Comparison of ENCODE assay signal across 13 cellular contexts in genomic region chr10:70440296-70441160, GRCh38. TPM values are rescaled to one million over a fixed set of nuclear protein-coding genes. Genes with fewer than 3 reads are reported as not detected.
DNase-seq lines count a peak whose midpoint lies in the region; ATAC-seq, FAIRE-seq and TF ChIP-seq lines count a peak whose summit lies in the region.
"Had no signal": no experiment of that assay in that cellular context is flagged by ENCODE, and none has a peak within 500 bp of the region (broad histone marks: within the 10 kb centered on the region; RNA-seq: fewer than 3 reads in every experiment).

No MANE protein-coding gene starts in this region.

- TF ChIP-seq EP300 in H1 (IDR thresholded peaks at IDR 0.05; ENCODE audit: borderline replicate concordance in 1 of 2, low read depth in 2 of 2, low read length in 2 of 2): no peak

- DNase-seq in CD4-positive, alpha-beta T cell: no peak
- DNase-seq in Peyer's patch: no peak
- DNase-seq in H1 (ENCODE audit: low read depth in 1 of 2, low spot score in 2 of 2): peak in 1 of 2 experiments; percentile 72
- DNase-seq in natural killer cell treated with Interleukin-12 subunit alpha and Interleukin-12 subunit beta and Interleukin-15 and Interleukin-18, amount 100 ng/mL, for 72 hours (ENCODE audit: low spot score): no peak
- DNase-seq in SW480 (ENCODE audit: low spot score): no peak
- no peak for DNase-seq in cerebellar cortex (ENCODE audit: low spot score)
- DNase-seq in NCI-H446 treated with DMSO at 0.1 percent for 48 hours (lab: John Stamatoyannopoulos, UW): no peak
- DNase-seq in activated CD8-positive, alpha-beta memory T cell treated with anti-CD3 and anti-CD28 coated beads, Interleukin-2, amount 50 U/mL, for 48 hours: no peak

- peak overlapping the region; percentile 99 for H2BK12ac ChIP-seq in H1 (ENCODE audit: low read depth, low read length)

- no peaks in the 10 kb centered on the region for H3K79me2 ChIP-seq in H1 (ENCODE audit: control insufficient read depth in 1 of 2, insufficient read depth in 2 of 2, low read length in 2 of 2)

- WGBS in H1 (ENCODE audit: extremely low coverage in 1 of 2, insufficient coverage in 1 of 2, insufficient read length in 1 of 2, insufficient replicate concordance in 2 of 2, low coverage in 1 of 2, low lambda C conversion rate in 2 of 2, missing lambda C conversion rate in 1 of 2), 2 experiments: 4% methylated on average over 66 of the region's 69 CpGs; no CpG with 5 or more reads in 1 of the 2 experiments

- no peak for FAIRE-seq in H1 (lab: Jason Lieb, UNC)
- FAIRE-seq: colon had no signal

- H3K23me2 ChIP-seq in H1 (ENCODE audit: low read depth, low read length): peaks cover 15% of the 10 kb centered on the region; the same call in 1 of the 2 replicates

- H3K79me1 ChIP-seq in H1 (ENCODE audit: low read depth, low read length): no peaks in the 10 kb centered on the region; the same call in 1 of the 2 replicates

- H3K9me3 ChIP-seq in CD4-positive, alpha-beta T cell (ENCODE audit: control insufficient read depth, low read length): no peaks in the 10 kb centered on the region
- H3K9me3 ChIP-seq in Peyer's patch (no peaks in the 10 kb centered on the region), H1 (ENCODE audit: insufficient read depth in 2 of 2, low read depth in 1 of 2, low read length in 1 of 2) (no peaks in the 10 kb centered on the region)
- H3K9me3 ChIP-seq: ovary had no signal

- peaks cover 52% of the 10 kb centered on the region for H3K27me3 Mint-ChIP-seq in CD4-positive, alpha-beta T cell
- H3K27me3 Mint-ChIP-seq in natural killer cell treated with Interleukin-12 subunit alpha and Interleukin-12 subunit beta and Interleukin-15 and Interleukin-18, amount 100 ng/mL, for 72 hours: peaks cover 18 to 23% of the 10 kb centered on the region in 2 donors

- H2BK5ac ChIP-seq in H1 (ENCODE audit: low read depth, low read length): peak overlapping the region; percentile 97; the same call in 1 of the 2 replicates

- H2BK20ac ChIP-seq in H1 (ENCODE audit: low read length): peak overlapping the region; percentile 61; the same call in 1 of the 2 replicates

- peak overlapping the region; percentile 62 for H3K4ac ChIP-seq in H1 (replicated peaks; ENCODE audit: insufficient read length, low read depth, low read length)

- H3K4me2 ChIP-seq in H1 (ENCODE audit: insufficient read depth in 1 of 2, low read depth in 2 of 2, low read length in 2 of 2): peak overlapping the region; percentile 73 to 84

- H3K4me3 ChIP-seq in Peyer's patch: peak overlapping the region in 3 of 4 donors; percentile 22 to 35 (median 35)
- peak overlapping the region; percentile 23 to 57 (median 44) for H3K4me3 ChIP-seq in H1 (ENCODE audit: extremely low read depth in 1 of 4, insufficient read depth in 2 of 4, low read depth in 3 of 4, low read length in 4 of 4)
- H3K4me3 ChIP-seq: ovary had no signal

- no peak for TF ChIP-seq POLR2A in Peyer's patch (IDR thresholded peaks at IDR 0.05)
- TF ChIP-seq POLR2A in H1 (IDR thresholded peaks at IDR 0.05; ENCODE audit: control extremely low read depth in 1 of 2, low read depth in 2 of 2, low read length in 2 of 2): no peak

- H2AFZ ChIP-seq in H1 (ENCODE audit: low read length): no peak overlapping the region

- no peak overlapping the region for H4K5ac ChIP-seq in H1 (ENCODE audit: insufficient read length, low read depth, low read length)

- peaks cover 2 to 13% of the 10 kb centered on the region in 2 experiments for H4K20me1 ChIP-seq in H1 (replicated peaks in 1 of 2; ENCODE audit: control insufficient read depth in 1 of 2, insufficient read depth in 2 of 2, low read length in 2 of 2)

- intact Hi-C loops in CD4-positive, alpha-beta T cell (cut with DNase I, micrococcal nuclease): no loop called here

- H3K23ac ChIP-seq in H1 (ENCODE audit: insufficient read length): no peak overlapping the region

- H3K9me3 Mint-ChIP-seq in CD4-positive, alpha-beta T cell: no peaks in the 10 kb centered on the region
- no peaks in the 10 kb centered on the region for H3K9me3 Mint-ChIP-seq in natural killer cell treated with Interleukin-12 subunit alpha and Interleukin-12 subunit beta and Interleukin-15 and Interleukin-18, amount 100 ng/mL, for 72 hours

- 0 out of 2 replicates have a peak overlapping the region, but pooled peaks have one; percentile 42 for H4K8ac ChIP-seq in H1 (ENCODE audit: extremely low read depth, insufficient read depth, low read length)

- no peak overlapping the region for H3K14ac ChIP-seq in H1 (ENCODE audit: insufficient read length)

- POLR2A ChIA-PET in CD4-positive, alpha-beta T cell (lab: Charles Lee): interaction anchor here (1.3 kb wide), 1 partner anchor 8 kb away, joined by 3 read pairs; no protein-coding TSS in a partner anchor
- POLR2A ChIA-PET in H1 (lab: Charles Lee; ENCODE audit: partially characterized antibody): interaction anchor here (0.6 to 4.8 kb wide), 6 partner anchors 9 to 53 kb away, joined by 4 to 28 read pairs (median 8); partner anchors contain the start of gene EIF4EBP2

- no peak overlapping the region for H4K91ac ChIP-seq in H1 (replicated peaks; ENCODE audit: insufficient read length, low read length)

- no peak overlapping the region for H3K27ac ChIP-seq in CD4-positive, alpha-beta T cell (ENCODE audit: low read depth, low read length)
- no peak overlapping the region for H3K27ac ChIP-seq in Peyer's patch
- no peak overlapping the region for H3K27ac ChIP-seq in H1 (ENCODE audit: low read depth, low read length)
- H3K27ac ChIP-seq: ovary had no signal

- H3K36me3 Mint-ChIP-seq in CD4-positive, alpha-beta T cell (ENCODE audit: low read depth): no peaks in the 10 kb centered on the region
- H3K36me3 Mint-ChIP-seq in natural killer cell treated with Interleukin-12 subunit alpha and Interleukin-12 subunit beta and Interleukin-15 and Interleukin-18, amount 100 ng/mL, for 72 hours: no peaks in the 10 kb centered on the region

- H2AK5ac ChIP-seq in H1 (ENCODE audit: low read depth, low read length): peak overlapping the region; percentile 56; the same call in 1 of the 2 replicates

- peak overlapping the region; percentile 47 for H3K56ac ChIP-seq in H1 (replicated peaks; ENCODE audit: insufficient read length, low read depth, low read length)

- peaks cover 11% of the 10 kb centered on the region for H3K4me1 Mint-ChIP-seq in CD4-positive, alpha-beta T cell (ENCODE audit: low read depth)
- peaks cover 5 to 6% of the 10 kb centered on the region in 2 donors for H3K4me1 Mint-ChIP-seq in natural killer cell treated with Interleukin-12 subunit alpha and Interleukin-12 subunit beta and Interleukin-15 and Interleukin-18, amount 100 ng/mL, for 72 hours (ENCODE audit: low read depth in 2 of 2)

- H3K4me1 ChIP-seq in Peyer's patch: peaks cover 5 to 22% (median 13%) of the 10 kb centered on the region in 4 donors
- H3K4me1 ChIP-seq in H1 (replicated peaks in 1 of 4; ENCODE audit: control insufficient read depth in 3 of 4, insufficient read depth in 4 of 4, low read length in 3 of 4): peaks cover 5 to 20% (median 19%) of the 10 kb centered on the region in 4 experiments

- CTCF ChIA-PET in CD4-positive, alpha-beta T cell (lab: Charles Lee): no interaction called here
- CTCF ChIA-PET in H1 (lab: Charles Lee; ENCODE audit: partially characterized antibody): interaction anchor here (0.7 to 3.6 kb wide), 7 partner anchors 10 to 100 kb away, joined by 3 to 15 read pairs (median 4); no protein-coding TSS in a partner anchor

- H2BK15ac ChIP-seq in H1 (ENCODE audit: low read length): no peak overlapping the region

- H3K27me3 ChIP-seq in CD4-positive, alpha-beta T cell (ENCODE audit: control insufficient read depth, insufficient read depth, low read length): peaks cover 45% of the 10 kb centered on the region
- H3K27me3 ChIP-seq in Peyer's patch (peaks cover 0 to 14% of the 10 kb centered on the region in 2 donors), H1 (replicated peaks in 1 of 4; ENCODE audit: control insufficient read depth in 3 of 4, extremely low read depth in 1 of 4, insufficient read depth in 3 of 4, low read length in 3 of 4) (peaks cover 18 to 43% (median 38%) of the 10 kb centered on the region in 4 experiments)
- H3K27me3 ChIP-seq: ovary had no signal

- H3K9ac ChIP-seq in H1 (replicated peaks in 1 of 4; ENCODE audit: extremely low read depth in 1 of 4, low read depth in 3 of 4, low read length in 3 of 4): no peak overlapping the region; a peak in 1 of 7 replicates

- peak overlapping the region; percentile 79 for H3K4me3 Mint-ChIP-seq in CD4-positive, alpha-beta T cell
- peak overlapping the region; percentile 13 for H3K4me3 Mint-ChIP-seq in natural killer cell treated with Interleukin-12 subunit alpha and Interleukin-12 subunit beta and Interleukin-15 and Interleukin-18, amount 100 ng/mL, for 72 hours

- H3K18ac ChIP-seq in H1 (ENCODE audit: extremely low read depth, low read length): no peak overlapping the region; the same call in none of the 2 replicates

- peak; percentile 65 for ATAC-seq in CD4-positive, alpha-beta T cell (ENCODE audit: poor library complexity)
- ATAC-seq in natural killer cell treated with Interleukin-12 subunit alpha and Interleukin-12 subunit beta and Interleukin-15 and Interleukin-18, amount 100 ng/mL, for 72 hours: peak; percentile 6 to 40
- ATAC-seq: HCT116 had no signal

- H3K36me3 ChIP-seq in Peyer's patch (no peaks in the 10 kb centered on the region), H1 (ENCODE audit: control insufficient read depth in 2 of 4, insufficient read depth in 4 of 4, low read length in 3 of 4) (no peaks in the 10 kb centered on the region; a peak in 1 of 8 replicates)
- H3K36me3 ChIP-seq: ovary had no signal

- no peak overlapping the region for H3K27ac Mint-ChIP-seq in CD4-positive, alpha-beta T cell
- no peak overlapping the region for H3K27ac Mint-ChIP-seq in natural killer cell treated with Interleukin-12 subunit alpha and Interleukin-12 subunit beta and Interleukin-15 and Interleukin-18, amount 100 ng/mL, for 72 hours

- no peak for TF ChIP-seq RAD21 in H1 (IDR thresholded peaks at IDR 0.05 in 1 of 2, conservative IDR thresholded peaks at IDR 0.05 in 1 of 2; ENCODE audit: low read depth in 2 of 2, low read length in 2 of 2)

- peak overlapping the region; percentile 89 for H2BK120ac ChIP-seq in H1 (replicated peaks; ENCODE audit: low read depth, low read length)

- no peak for TF ChIP-seq CTCF in CD4-positive, alpha-beta T cell (IDR thresholded peaks at IDR 0.05)
- TF ChIP-seq CTCF in Peyer's patch (IDR thresholded peaks at IDR 0.05) (no peak), H1 (IDR thresholded peaks at IDR 0.05; ENCODE audit: control extremely low read depth in 1 of 3, insufficient read depth in 1 of 3, low read depth in 1 of 3, low read length in 3 of 3) (no peak)

RNA-seq across cellular contexts. Expression of gene NODAL, which starts 1.0 kb away (rescaled TPM):
- not detected for total RNA-seq in CD4-positive, alpha-beta T cell
- not detected for total RNA-seq in Peyer's patch
- total RNA-seq in H1 (2021; fragmentation: NEBNext Ultra II Directional; extraction: Animal tissue kit (Norgen Biotek cat#: 25700)): 6.3 and 7.3 TPM in 2 replicates
- 2.0 and 5.0 TPM in 2 replicates for polyA plus RNA-seq in H1 (2011; rRNA removed)
- polyA plus RNA-seq in H1 (2011; cell fraction: cytosol; rRNA removed): 4.8 TPM
- polyA plus RNA-seq in H1 (2011; cell fraction: nucleus; rRNA removed): 3.7 TPM
- polyA plus RNA-seq in H1 (2012, experiment 1 of 2): 2.3 to 2.6 TPM (median 2.5 TPM) in 4 replicates
- 2.1 TPM for polyA plus RNA-seq in H1 (2012, experiment 2 of 2)
- 25.4 TPM for polyA plus RNA-seq in H1 (2013, experiment 1 of 2)
- polyA plus RNA-seq in H1 (2013, experiment 2 of 2): 29.4 TPM
- polyA minus RNA-seq in H1 (2011; rRNA and poly(A)+ RNA removed): 2.7 and 6.4 TPM in 2 replicates
- 2.6 TPM for polyA minus RNA-seq in H1 (2011; cell fraction: cytosol; rRNA and poly(A)+ RNA removed)
- 1.2 TPM for polyA minus RNA-seq in H1 (2011; cell fraction: nucleus; rRNA and poly(A)+ RNA removed)
- not detected for total RNA-seq in natural killer cell treated with Interleukin-12 subunit alpha and Interleukin-12 subunit beta and Interleukin-15 and Interleukin-18, amount 100 ng/mL, for 72 hours
- total RNA-seq: ovary, SK-MEL-5, subcutaneous adipose tissue had no signal

RNA-seq across cellular contexts. Expression of gene EIF4EBP2, which starts 36.6 kb away (rescaled TPM):
- 10 to 100 TPM; 21.4 to 22.6 TPM for total RNA-seq in CD4-positive, alpha-beta T cell
- total RNA-seq in Peyer's patch: 100 to 1,000 TPM in 1 of 4 donors, 10 to 100 TPM in 3; 64.4 to 129 (median 93.0) TPM
- total RNA-seq in H1 (2021; fragmentation: NEBNext Ultra II Directional; extraction: Animal tissue kit (Norgen Biotek cat#: 25700)): 138 and 144 TPM in 2 replicates
- 39.8 and 55.3 TPM in 2 replicates for polyA plus RNA-seq in H1 (2011; rRNA removed)
- polyA plus RNA-seq in H1 (2011; cell fraction: cytosol; rRNA removed): 52.3 TPM
- 21.0 TPM for polyA plus RNA-seq in H1 (2011; cell fraction: nucleus; rRNA removed)
- polyA plus RNA-seq in H1 (2012, experiment 1 of 2): 53.7 to 103 TPM (median 70.1 TPM) in 4 replicates
- 48.9 TPM for polyA plus RNA-seq in H1 (2012, experiment 2 of 2)
- 91.9 TPM for polyA plus RNA-seq in H1 (2013, experiment 1 of 2)
- 93.4 TPM for polyA plus RNA-seq in H1 (2013, experiment 2 of 2)
- 97.9 and 109 TPM in 2 replicates for polyA minus RNA-seq in H1 (2011; rRNA and poly(A)+ RNA removed)
- polyA minus RNA-seq in H1 (2011; cell fraction: cytosol; rRNA and poly(A)+ RNA removed): 67.6 TPM
- 38.6 TPM for polyA minus RNA-seq in H1 (2011; cell fraction: nucleus; rRNA and poly(A)+ RNA removed)
- total RNA-seq in natural killer cell treated with Interleukin-12 subunit alpha and Interleukin-12 subunit beta and Interleukin-15 and Interleukin-18, amount 100 ng/mL, for 72 hours: 10 to 100 TPM; 49.8 to 54.6 TPM

RNA-seq across cellular contexts. Expression of gene PALD1, which starts 38.0 kb away (rescaled TPM):
- under 1 TPM; 0.36 to 0.44 TPM for total RNA-seq in CD4-positive, alpha-beta T cell
- 10 to 100 TPM in 1 of 4 donors, 1 to 10 TPM in 3; 1.2 to 15.7 (median 3.6) TPM for total RNA-seq in Peyer's patch
- 31.8 and 32.8 TPM in 2 replicates for total RNA-seq in H1 (2021; fragmentation: NEBNext Ultra II Directional; extraction: Animal tissue kit (Norgen Biotek cat#: 25700))
- polyA plus RNA-seq in H1 (2011; rRNA removed): 13.3 and 23.2 TPM in 2 replicates
- polyA plus RNA-seq in H1 (2011; cell fraction: cytosol; rRNA removed): 20.2 TPM
- 40.0 TPM for polyA plus RNA-seq in H1 (2011; cell fraction: nucleus; rRNA removed)
- 16.7 to 24.5 TPM (median 21.7 TPM) in 4 replicates for polyA plus RNA-seq in H1 (2012, experiment 1 of 2)
- 17.2 TPM for polyA plus RNA-seq in H1 (2012, experiment 2 of 2)
- polyA plus RNA-seq in H1 (2013, experiment 1 of 2): 14.7 TPM
- polyA plus RNA-seq in H1 (2013, experiment 2 of 2): 15.6 TPM
- 15.4 and 21.3 TPM in 2 replicates for polyA minus RNA-seq in H1 (2011; rRNA and poly(A)+ RNA removed)
- polyA minus RNA-seq in H1 (2011; cell fraction: cytosol; rRNA and poly(A)+ RNA removed): 16.5 TPM
- polyA minus RNA-seq in H1 (2011; cell fraction: nucleus; rRNA and poly(A)+ RNA removed): 13.8 TPM
- total RNA-seq in natural killer cell treated with Interleukin-12 subunit alpha and Interleukin-12 subunit beta and Interleukin-15 and Interleukin-18, amount 100 ng/mL, for 72 hours: 1 to 10 TPM in 1 of 2 donors, under 1 TPM in 1; 0.33 to 1.4 TPM

RNA-seq across cellular contexts. Expression of gene LRRC20, which starts 58.1 kb away (rescaled TPM):
- total RNA-seq in CD4-positive, alpha-beta T cell: 1 to 10 TPM; 1.6 to 1.8 TPM
- 10 to 100 TPM in 1 of 4 donors, 1 to 10 TPM in 3; 1.5 to 19.8 (median 6.5) TPM for total RNA-seq in Peyer's patch
- 25.2 and 27.1 TPM in 2 replicates for total RNA-seq in H1 (2021; fragmentation: NEBNext Ultra II Directional; extraction: Animal tissue kit (Norgen Biotek cat#: 25700))
- 44.5 and 60.2 TPM in 2 replicates for polyA plus RNA-seq in H1 (2011; rRNA removed)
- polyA plus RNA-seq in H1 (2011; cell fraction: cytosol; rRNA removed): 53.4 TPM
- 53.4 TPM for polyA plus RNA-seq in H1 (2011; cell fraction: nucleus; rRNA removed)
- 16.3 to 31.8 TPM (median 25.4 TPM) in 4 replicates for polyA plus RNA-seq in H1 (2012, experiment 1 of 2)
- polyA plus RNA-seq in H1 (2012, experiment 2 of 2): 30.6 TPM
- 20.2 TPM for polyA plus RNA-seq in H1 (2013, experiment 1 of 2)
- 21.7 TPM for polyA plus RNA-seq in H1 (2013, experiment 2 of 2)
- 40.6 and 44.5 TPM in 2 replicates for polyA minus RNA-seq in H1 (2011; rRNA and poly(A)+ RNA removed)
- polyA minus RNA-seq in H1 (2011; cell fraction: cytosol; rRNA and poly(A)+ RNA removed): 12.9 TPM
- 17.2 TPM for polyA minus RNA-seq in H1 (2011; cell fraction: nucleus; rRNA and poly(A)+ RNA removed)
- 10 to 100 TPM in 1 of 2 donors, 1 to 10 TPM in 1; 6.5 to 17.1 TPM for total RNA-seq in natural killer cell treated with Interleukin-12 subunit alpha and Interleukin-12 subunit beta and Interleukin-15 and Interleukin-18, amount 100 ng/mL, for 72 hours
